ENCODE assay signal across 8 cellular contexts in the genomic region with DNA sequence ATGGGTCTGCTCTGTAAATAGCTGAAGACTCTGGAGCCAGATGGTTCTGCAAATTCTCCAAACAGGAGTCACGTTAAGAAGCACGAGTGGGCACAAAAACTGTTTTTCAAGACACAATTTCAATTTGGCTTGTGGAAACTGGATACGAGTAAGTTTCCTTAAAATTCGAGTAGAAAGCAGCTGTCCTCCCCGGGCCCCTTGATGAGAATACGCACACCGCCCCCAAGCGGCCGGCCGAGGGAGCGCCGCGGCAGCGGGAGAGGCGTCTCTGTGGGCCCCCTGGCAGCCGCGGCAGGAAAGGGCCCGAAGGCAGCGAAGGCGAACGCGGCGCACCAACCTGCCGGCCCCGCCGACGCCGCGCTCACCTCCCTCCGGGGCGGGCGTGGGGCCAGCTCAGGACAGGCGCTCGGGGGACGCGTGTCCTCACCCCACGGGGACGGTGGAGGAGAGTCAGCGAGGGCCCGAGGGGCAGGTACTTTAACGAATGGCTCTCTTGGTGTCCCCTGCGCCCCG. TPM values are rescaled to one million over a fixed set of nuclear protein-coding genes. Genes with fewer than 3 reads are reported as not detected.
DNase-seq lines count a peak whose midpoint lies in the region; ATAC-seq, FAIRE-seq and TF ChIP-seq lines count a peak whose summit lies in the region.

No MANE protein-coding gene starts in this region.

- H3K27me3 ChIP-seq in SJCRH30 (no peaks in the 10 kb centered on the region), foreskin keratinocyte (no peaks in the 10 kb centered on the region), neuronal stem cell (ENCODE audit: control insufficient read depth in 3 of 3, insufficient read depth in 3 of 3, low read depth in 1 of 3, low read length in 3 of 3) (no peaks in the 10 kb centered on the region), stomach (peaks cover 0 to 14% (median 4%) of the 10 kb centered on the region in 3 donors)

- H3K4ac ChIP-seq in neuronal stem cell (ENCODE audit: low read length): no peak overlapping the region

- DNase-seq in D721Med (ENCODE audit: insufficient read length, low spot score) (peak; percentile 52), LHCN-M2 (ENCODE audit: low read depth) (peak; percentile 96), SJCRH30 (peak; percentile 89 to 94), foreskin keratinocyte (peak; percentile 78 to 84), neuronal stem cell (ENCODE audit: low spot score) (peak; percentile 90), stomach (peak; percentile 93)
- DNase-seq in activated gamma-delta T cell treated with anti-CD3 and anti-CD28 coated beads, Interleukin-2, amount 50 U/mL, for 16 hours (ENCODE audit: low read depth): peak; percentile 85

- TF ChIP-seq EP300 in stomach (IDR thresholded peaks at IDR 0.05): no peak

- no peak overlapping the region for H2BK5ac ChIP-seq in neuronal stem cell (ENCODE audit: low read length)

- intact Hi-C loops in stomach (cut with DNase I; ENCODE audit: low total_unique reads): loop anchor here (5.0 kb wide), 2 partner anchors 403 to 763 kb away; no protein-coding TSS in a partner anchor

- H2BK120ac ChIP-seq in neuronal stem cell (ENCODE audit: low read depth, low read length): no peak overlapping the region

- H3K14ac ChIP-seq in neuronal stem cell (ENCODE audit: low read length): no peak overlapping the region

- no peak overlapping the region for H2BK15ac ChIP-seq in neuronal stem cell (ENCODE audit: low read length)

- peak overlapping the region; percentile 70 for H3K23ac ChIP-seq in neuronal stem cell (ENCODE audit: low read depth, low read length, poor library complexity)

- H3K4me2 ChIP-seq in neuronal stem cell (ENCODE audit: insufficient read depth, low read length, poor library complexity, severe bottlenecking): peak overlapping the region; percentile 92

- peak; percentile 83 for TF ChIP-seq CTCF in D721Med (IDR thresholded peaks at IDR 0.05; ENCODE audit: insufficient read depth, missing control alignments)
- TF ChIP-seq CTCF in foreskin keratinocyte (conservative IDR thresholded peaks at IDR 0.05): peak; percentile 99
- TF ChIP-seq CTCF in stomach (IDR thresholded peaks at IDR 0.05): peak in 5 of 7 experiments; percentile 70 to 99 (median 97)

- FAIRE-seq in D721Med (lab: Jason Lieb, UNC): no peak

- H3K4me3 ChIP-seq in SJCRH30 (peak overlapping the region; percentile 71), neuronal stem cell (ENCODE audit: low read length in 2 of 2) (peak overlapping the region; percentile 51 to 80), stomach (peak overlapping the region; percentile 54 to 76 (median 63))

- no peaks in the 10 kb centered on the region for H3K9me3 ChIP-seq in SJCRH30 (replicated peaks)
- H3K9me3 ChIP-seq in neuronal stem cell (replicated peaks in 1 of 2; ENCODE audit: control insufficient read depth in 2 of 2, insufficient read depth in 1 of 2, low read depth in 1 of 2, low read length in 2 of 2): peaks cover 0 to 2% of the 10 kb centered on the region in 2 donors
- H3K9me3 ChIP-seq in stomach: no peaks in the 10 kb centered on the region

- WGBS in neuronal stem cell (ENCODE audit: extremely low coverage in 2 of 2, insufficient read length in 2 of 2, insufficient replicate concordance in 1 of 2), 2 donors: no CpG with 5 or more reads among the region's 43 CpGs
- WGBS in stomach, 5 donors: 0 to 2% (median 0%) methylated on average over 29 to 43 of the region's 43 CpGs

- no peak overlapping the region for H4K91ac ChIP-seq in neuronal stem cell (ENCODE audit: low read depth, low read length, poor library complexity)

- no peak overlapping the region for H2AK5ac ChIP-seq in neuronal stem cell (ENCODE audit: low read depth, low read length)

- peak overlapping the region; percentile 97 for H3K18ac ChIP-seq in neuronal stem cell (ENCODE audit: low read length)

- no peak overlapping the region for H4K8ac ChIP-seq in neuronal stem cell (ENCODE audit: low read depth, low read length)

- peaks cover 1% of the 10 kb centered on the region for H3K79me1 ChIP-seq in neuronal stem cell (ENCODE audit: low read depth, low read length)

- H3K9ac ChIP-seq in neuronal stem cell (ENCODE audit: low read depth, low read length, poor library complexity): peak overlapping the region; percentile 95

- H2AFZ ChIP-seq in neuronal stem cell (ENCODE audit: low read length): peak overlapping the region; percentile 99

- H3K27ac ChIP-seq in SJCRH30 (peak overlapping the region; percentile 87), foreskin keratinocyte (peak overlapping the region; percentile 78), neuronal stem cell (replicated peaks; ENCODE audit: low read length) (peak overlapping the region; percentile 66), stomach (peak overlapping the region; percentile 77 to 96 (median 94))

- H3K4me1 ChIP-seq in SJCRH30 (peaks cover 11% of the 10 kb centered on the region), foreskin keratinocyte (peaks cover 11% of the 10 kb centered on the region), neuronal stem cell (ENCODE audit: control insufficient read depth in 2 of 2, insufficient read depth in 1 of 2, low read depth in 1 of 2, low read length in 2 of 2) (peaks cover 15 to 19% of the 10 kb centered on the region in 2 donors), stomach (peaks cover 15 to 67% (median 50%) of the 10 kb centered on the region in 4 donors)

- ATAC-seq in GM21723 (IDR thresholded peaks at IDR 0.05; ENCODE audit: unreplicated experiment) (peak; percentile 75), foreskin keratinocyte (peak; percentile 70)

- peaks cover 17% of the 10 kb centered on the region for H3K36me3 ChIP-seq in SJCRH30
- peaks cover 7 to 33% of the 10 kb centered on the region in 2 donors for H3K36me3 ChIP-seq in neuronal stem cell (replicated peaks in 1 of 2; ENCODE audit: control insufficient read depth in 2 of 2, insufficient read depth in 2 of 2, low read length in 2 of 2)
- peaks cover 15 to 36% (median 32%) of the 10 kb centered on the region in 4 donors for H3K36me3 ChIP-seq in stomach

- H2BK12ac ChIP-seq in neuronal stem cell (ENCODE audit: low read length): no peak overlapping the region

- no peak for TF ChIP-seq POLR2A in stomach (IDR thresholded peaks at IDR 0.05)

RNA-seq across cellular contexts. Expression of a gene that starts 0.7 kb away (rescaled TPM):
- total RNA-seq in LHCN-M2 (2014; rRNA removed) (2,731 and 2,850 TPM in 2 replicates), foreskin keratinocyte (2,996 and 3,493 TPM in 2 replicates), stomach (100 to 1,000 TPM; 112 to 842 (median 505) TPM)
- 2,014 TPM for polyA plus RNA-seq in LHCN-M2 (2012)
- total RNA-seq in SJCRH30 (2014; rRNA removed; shearing (Covaris generic)): 24.3 and 24.4 TPM in 2 replicates
- polyA plus RNA-seq in foreskin keratinocyte (253 and 366 TPM in 2 replicates), stomach (10 to 100 TPM; 12.9 to 18.2 (median 16.0) TPM)
- 3.1 TPM for polyA plus RNA-seq in neuronal stem cell (2013, experiment 1 of 2)
- polyA plus RNA-seq in neuronal stem cell (2013, experiment 2 of 2): 3.8 TPM

Comparison
In these comparisons a context has a peak if more than half of its experiments do, and no peak if none do; other contexts are left out.
1. Peak in every context shown above with its lines: DNase-seq, ATAC-seq, H3K4me3 ChIP-seq and H3K27ac ChIP-seq.